ENCODE assay signal across 8 cellular contexts in the genomic region with DNA sequence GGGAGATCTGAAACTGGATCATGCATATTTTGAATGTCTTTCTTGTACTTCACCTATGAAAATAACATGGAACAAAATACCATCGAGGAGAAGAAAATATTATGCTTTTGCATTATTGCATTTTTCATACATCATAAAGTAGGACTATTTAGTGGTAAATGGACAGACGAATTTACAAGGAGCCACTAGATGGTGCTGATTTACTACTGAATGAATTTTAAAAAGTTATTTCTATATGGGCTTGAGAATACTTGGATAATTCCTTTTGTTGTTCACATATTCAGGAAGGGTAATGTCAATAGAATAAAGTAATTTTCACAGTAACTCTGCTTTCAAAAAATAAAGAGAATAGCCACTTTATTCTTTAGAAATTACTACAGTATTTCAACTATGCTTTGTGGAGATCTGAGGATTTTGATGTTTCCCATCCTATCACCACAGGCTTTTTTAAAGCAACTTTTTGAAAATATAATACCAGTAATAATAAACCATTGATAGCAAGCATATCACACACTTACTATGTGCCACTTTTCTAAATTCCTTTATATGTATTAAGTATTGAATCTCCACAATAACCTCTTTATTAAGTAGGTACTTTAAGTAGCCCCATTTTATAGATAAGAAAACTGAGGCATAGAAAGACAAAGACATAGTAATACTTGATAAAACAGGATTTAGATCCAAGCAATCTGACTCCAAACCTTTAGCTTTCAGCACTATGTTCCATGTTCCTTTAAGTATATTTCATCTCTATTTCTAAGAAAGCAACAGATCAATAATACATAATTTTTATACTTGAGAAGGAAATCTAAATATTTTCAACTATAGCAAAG. TPM values are rescaled to one million over a fixed set of nuclear protein-coding genes. Genes with fewer than 3 reads are reported as not detected.
DNase-seq lines count a peak whose midpoint lies in the region; ATAC-seq, FAIRE-seq and TF ChIP-seq lines count a peak whose summit lies in the region.

No MANE protein-coding gene starts in this region.

- H3K4me1 ChIP-seq in KMS-11 (ENCODE audit: low read depth, poor library complexity, severe bottlenecking), result no peaks in the 10 kb centered on the region
- no peaks in the 10 kb centered on the region for H3K4me1 ChIP-seq in CD4-positive, alpha-beta memory T cell (ENCODE audit: insufficient read depth, low read length)

- no peak overlapping the region for H3K4me3 ChIP-seq in KMS-11 (IDR thresholded peaks at IDR 0.05; ENCODE audit: insufficient read depth, low read depth, low read length)
- H3K4me3 ChIP-seq in CD4-positive, alpha-beta memory T cell (ENCODE audit: low read length in 2 of 2), result no peak overlapping the region

- no peaks in the 10 kb centered on the region for H4K20me1 ChIP-seq in KMS-11 (ENCODE audit: insufficient read depth)

- no peaks in the 10 kb centered on the region for H3K36me3 ChIP-seq in KMS-11 (ENCODE audit: insufficient read depth)
- H3K36me3 ChIP-seq in CD4-positive, alpha-beta memory T cell (ENCODE audit: insufficient read depth, low read length), result no peaks in the 10 kb centered on the region

- H3K27me3 ChIP-seq in KMS-11 (ENCODE audit: insufficient read depth, low read depth), result no peaks in the 10 kb centered on the region
- H3K27me3 ChIP-seq in CD4-positive, alpha-beta memory T cell (ENCODE audit: insufficient read depth, low read length), result no peaks in the 10 kb centered on the region

- peak; percentile 86 for TF ChIP-seq CTCF in KMS-11 (conservative IDR thresholded peaks at IDR 0.05; ENCODE audit: low read depth, low read length)
- 0 out of 2 replicates have a peak, but pooled peaks have one; percentile 24 for TF ChIP-seq CTCF in WTC11 (IDR thresholded peaks at IDR 0.05)

- CTCF ChIA-PET in WTC11 (lab: Charles Lee), result no interaction called here
- CTCF ChIA-PET in CD4-positive, alpha-beta memory T cell (lab: Charles Lee; ENCODE audit: partially characterized antibody), result interaction anchor here (1.3 kb wide), 1 partner anchor 12 kb away, joined by 3 read pairs; no protein-coding TSS in a partner anchor

- H3K27me3 Mint-ChIP-seq in WTC11 (ENCODE audit: low read depth), result no peaks in the 10 kb centered on the region
- peaks cover 0 to 1% of the 10 kb centered on the region in 2 donors for H3K27me3 Mint-ChIP-seq in CD4-positive, alpha-beta memory T cell

- DNase-seq in WTC11 (ENCODE audit: low spot score) (no peak), left lobe of liver (ENCODE audit: low spot score) (no peak), COLO829 (ENCODE audit: low spot score) (no peak)
- DNase-seq in CD4-positive, alpha-beta memory T cell, result no peak

- H3K27ac Mint-ChIP-seq in WTC11, result no peak overlapping the region
- no peak overlapping the region for H3K27ac Mint-ChIP-seq in CD4-positive, alpha-beta memory T cell

- H3K9me3 ChIP-seq in CD4-positive, alpha-beta memory T cell (ENCODE audit: control insufficient read depth in 1 of 2, low read length in 2 of 2), result no peaks in the 10 kb centered on the region

- no peak overlapping the region for H3K27ac ChIP-seq in KMS-11
- H3K27ac ChIP-seq in CD4-positive, alpha-beta memory T cell (ENCODE audit: low read depth, low read length), result no peak overlapping the region

- H3K9ac ChIP-seq in KMS-11, result no peak overlapping the region

- intact Hi-C loops in CD4-positive, alpha-beta memory T cell (cut with micrococcal nuclease), result no loop called here

- no peak overlapping the region for H3K4me3 Mint-ChIP-seq in WTC11
- H3K4me3 Mint-ChIP-seq in CD4-positive, alpha-beta memory T cell, result no peak overlapping the region

- peaks cover 8% of the 10 kb centered on the region for H3K9me3 Mint-ChIP-seq in WTC11
- H3K9me3 Mint-ChIP-seq in CD4-positive, alpha-beta memory T cell, result peaks cover 0 to 2% (median 0%) of the 10 kb centered on the region in 8 donors

- POLR2A ChIA-PET in WTC11 (lab: Charles Lee), result no interaction called here
- POLR2A ChIA-PET in CD4-positive, alpha-beta memory T cell (lab: Charles Lee; ENCODE audit: partially characterized antibody), result no interaction called here

- no peak for ATAC-seq in WTC11
- peak; percentile 70 for ATAC-seq in left lobe of liver
- no peak for ATAC-seq in GM19452 (IDR thresholded peaks at IDR 0.05; ENCODE audit: unreplicated experiment)
- no peak for ATAC-seq in GM18502 (IDR thresholded peaks at IDR 0.05; ENCODE audit: poor library complexity, unreplicated experiment)

- H3K36me3 Mint-ChIP-seq in WTC11, result peaks cover under 1% of the 10 kb centered on the region; the same call in 1 of the 2 replicates
- H3K36me3 Mint-ChIP-seq in CD4-positive, alpha-beta memory T cell, result no peaks in the 10 kb centered on the region

- H2AFZ ChIP-seq in KMS-11 (ENCODE audit: low read depth), result no peak overlapping the region

- H3K4me2 ChIP-seq in KMS-11, result no peak overlapping the region

- H3K4me1 Mint-ChIP-seq in WTC11, result 0 out of 2 replicates have a peak, but pooled peaks cover under 1% of the 10 kb centered on the region
- no peaks in the 10 kb centered on the region for H3K4me1 Mint-ChIP-seq in CD4-positive, alpha-beta memory T cell

- FAIRE-seq in G401.6 (lab: Jason Lieb, UNC), result peak; percentile 97

- no peaks in the 10 kb centered on the region for H3K79me2 ChIP-seq in KMS-11 (ENCODE audit: insufficient read depth, low read depth)

TF ChIP-seq in WTC11, 78 proteins besides CTCF, POLR2A, EP300 and RAD21 (continues in another document):
- TF ChIP-seq HMGA2 (CRISPR knock-in tag; IDR thresholded peaks at IDR 0.05), result no peak
- TF ChIP-seq NFATC4 (CRISPR knock-in tag; IDR thresholded peaks at IDR 0.05), result no peak
- TF ChIP-seq, protein P1, sequence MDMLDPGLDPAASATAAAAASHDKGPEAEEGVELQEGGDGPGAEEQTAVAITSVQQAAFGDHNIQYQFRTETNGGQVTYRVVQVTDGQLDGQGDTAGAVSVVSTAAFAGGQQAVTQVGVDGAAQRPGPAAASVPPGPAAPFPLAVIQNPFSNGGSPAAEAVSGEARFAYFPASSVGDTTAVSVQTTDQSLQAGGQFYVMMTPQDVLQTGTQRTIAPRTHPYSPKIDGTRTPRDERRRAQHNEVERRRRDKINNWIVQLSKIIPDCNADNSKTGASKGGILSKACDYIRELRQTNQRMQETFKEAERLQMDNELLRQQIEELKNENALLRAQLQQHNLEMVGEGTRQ (CRISPR knock-in tag; IDR thresholded peaks at IDR 0.05), result no peak
- TF ChIP-seq, protein P2, sequence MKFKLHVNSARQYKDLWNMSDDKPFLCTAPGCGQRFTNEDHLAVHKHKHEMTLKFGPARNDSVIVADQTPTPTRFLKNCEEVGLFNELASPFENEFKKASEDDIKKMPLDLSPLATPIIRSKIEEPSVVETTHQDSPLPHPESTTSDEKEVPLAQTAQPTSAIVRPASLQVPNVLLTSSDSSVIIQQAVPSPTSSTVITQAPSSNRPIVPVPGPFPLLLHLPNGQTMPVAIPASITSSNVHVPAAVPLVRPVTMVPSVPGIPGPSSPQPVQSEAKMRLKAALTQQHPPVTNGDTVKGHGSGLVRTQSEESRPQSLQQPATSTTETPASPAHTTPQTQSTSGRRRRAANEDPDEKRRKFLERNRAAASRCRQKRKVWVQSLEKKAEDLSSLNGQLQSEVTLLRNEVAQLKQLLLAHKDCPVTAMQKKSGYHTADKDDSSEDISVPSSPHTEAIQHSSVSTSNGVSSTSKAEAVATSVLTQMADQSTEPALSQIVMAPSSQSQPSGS (CRISPR knock-in tag; IDR thresholded peaks at IDR 0.05; ENCODE audit: borderline replicate concordance, low read depth), result no peak
- TF ChIP-seq RORB (CRISPR knock-in tag; IDR thresholded peaks at IDR 0.05), result no peak
- no peak for TF ChIP-seq NFE2L1 (CRISPR knock-in tag; IDR thresholded peaks at IDR 0.05)
- TF ChIP-seq, protein P3, sequence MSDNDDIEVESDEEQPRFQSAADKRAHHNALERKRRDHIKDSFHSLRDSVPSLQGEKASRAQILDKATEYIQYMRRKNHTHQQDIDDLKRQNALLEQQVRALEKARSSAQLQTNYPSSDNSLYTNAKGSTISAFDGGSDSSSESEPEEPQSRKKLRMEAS (CRISPR knock-in tag; IDR thresholded peaks at IDR 0.05), result no peak
- TF ChIP-seq ZNF138 (CRISPR knock-in tag; conservative IDR thresholded peaks at IDR 0.05), result no peak
- TF ChIP-seq, protein P4, sequence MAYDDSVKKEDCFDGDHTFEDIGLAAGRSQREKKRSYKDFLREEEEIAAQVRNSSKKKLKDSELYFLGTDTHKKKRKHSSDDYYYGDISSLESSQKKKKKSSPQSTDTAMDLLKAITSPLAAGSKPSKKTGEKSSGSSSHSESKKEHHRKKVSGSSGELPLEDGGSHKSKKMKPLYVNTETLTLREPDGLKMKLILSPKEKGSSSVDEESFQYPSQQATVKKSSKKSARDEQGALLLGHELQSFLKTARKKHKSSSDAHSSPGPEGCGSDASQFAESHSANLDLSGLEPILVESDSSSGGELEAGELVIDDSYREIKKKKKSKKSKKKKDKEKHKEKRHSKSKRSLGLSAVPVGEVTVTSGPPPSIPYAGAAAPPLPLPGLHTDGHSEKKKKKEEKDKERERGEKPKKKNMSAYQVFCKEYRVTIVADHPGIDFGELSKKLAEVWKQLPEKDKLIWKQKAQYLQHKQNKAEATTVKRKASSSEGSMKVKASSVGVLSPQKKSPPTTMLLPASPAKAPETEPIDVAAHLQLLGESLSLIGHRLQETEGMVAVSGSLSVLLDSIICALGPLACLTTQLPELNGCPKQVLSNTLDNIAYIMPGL (CRISPR knock-in tag; IDR thresholded peaks at IDR 0.05), result no peak
- TF ChIP-seq ZNF671 (CRISPR knock-in tag; IDR thresholded peaks at IDR 0.05), result no peak
- no peak for TF ChIP-seq TEAD4 (CRISPR knock-in tag; IDR thresholded peaks at IDR 0.05)
- TF ChIP-seq CREM (CRISPR knock-in tag; IDR thresholded peaks at IDR 0.05), result no peak
- TF ChIP-seq, protein P5, sequence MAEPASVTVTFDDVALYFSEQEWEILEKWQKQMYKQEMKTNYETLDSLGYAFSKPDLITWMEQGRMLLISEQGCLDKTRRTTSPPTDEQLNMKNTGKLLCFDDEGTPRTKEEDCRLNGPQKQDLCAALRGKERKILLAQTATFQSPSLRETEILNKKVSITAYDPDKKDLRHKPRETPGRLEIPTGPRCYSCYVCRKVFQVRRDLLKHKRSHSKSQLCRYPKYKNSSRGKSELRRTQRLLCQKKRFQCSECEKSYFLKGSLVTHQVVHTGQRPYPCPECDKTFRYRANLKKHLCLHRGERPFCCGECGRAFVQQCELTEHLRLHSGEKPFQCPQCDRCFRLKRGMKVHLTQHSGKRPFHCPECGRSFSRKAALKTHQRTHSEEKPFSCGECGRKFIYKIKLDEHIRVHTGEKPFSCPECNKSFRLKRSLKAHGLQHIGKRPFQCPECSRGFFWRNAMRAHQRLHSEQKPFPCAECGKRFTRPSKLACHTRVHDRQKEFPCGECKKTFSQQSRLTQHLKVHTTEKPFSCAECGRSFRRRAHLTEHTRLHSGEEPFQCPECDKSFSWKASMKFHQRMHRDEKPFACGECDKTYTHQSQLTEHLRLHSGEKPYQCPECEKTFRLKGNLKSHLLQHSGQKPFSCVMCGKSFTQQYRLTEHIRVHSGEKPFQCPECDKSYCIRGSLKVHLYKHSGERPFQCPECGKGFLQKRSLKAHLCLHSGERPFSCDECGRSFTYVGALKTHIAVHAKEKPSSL (CRISPR knock-in tag; conservative IDR thresholded peaks at IDR 0.05), result no peak

RNA-seq across cellular contexts. Expression of a gene that starts 38.6 kb away (rescaled TPM):
- 8.9 to 10.5 TPM (median 9.7 TPM) in 3 replicates for total RNA-seq in WTC11 (2021)
- 1.2 TPM for total RNA-seq in left lobe of liver
- total RNA-seq in CD4-positive, alpha-beta memory T cell, result not detected
- polyA plus RNA-seq in CD4-positive, alpha-beta memory T cell, result not detected
